Comparison of ENCODE assay signal across 11 cellular contexts in the genomic region with DNA sequence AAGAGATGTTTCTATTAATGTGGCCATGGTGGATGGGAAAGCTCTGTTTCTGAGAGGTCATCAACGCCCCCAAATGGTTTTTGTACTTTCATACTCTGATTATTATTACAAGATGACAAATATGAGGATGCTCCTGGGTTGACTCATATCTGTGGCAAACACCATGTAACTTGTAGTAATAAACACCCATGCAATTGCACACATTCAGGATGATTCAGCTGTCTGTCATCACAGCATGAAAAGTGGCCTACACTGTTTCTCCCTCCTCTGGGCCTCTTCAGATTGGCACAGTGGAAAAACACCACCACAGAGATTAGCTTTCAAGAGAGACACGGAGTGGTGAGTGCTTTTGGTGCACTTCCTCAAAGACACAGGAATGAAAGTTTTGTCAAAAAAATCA.
A peak's percentile ranks its signal among the peaks of the same experiment; 100 is the strongest.
DNase-seq lines count a peak whose midpoint lies in the region; ATAC-seq and TF ChIP-seq lines count a peak whose summit lies in the region.
"Had no signal": no experiment of that assay in that cellular context is flagged by ENCODE, and none has a peak within 500 bp of the region (broad histone marks: within the 10 kb centered on the region; RNA-seq: fewer than 3 reads in every experiment).

No MANE protein-coding gene starts in this region.

- CTCF ChIA-PET in activated CD8-positive, alpha-beta T cell treated with anti-CD3 and anti-CD28 coated beads for 36 hours (lab: Charles Lee): interaction anchor here (1.9 kb wide), 1 partner anchor 11 kb away, joined by 6 read pairs; no protein-coding TSS in a partner anchor
- CTCF ChIA-PET in activated CD8-positive, alpha-beta T cell treated with anti-CD3 and anti-CD28 coated beads, Interleukin-2, amount 10 ng/mL, durations not matched to agents 7 days and 5 days (lab: Charles Lee): interaction anchor here (1.4 kb wide), 1 partner anchor 95 kb away, joined by 3 read pairs; no protein-coding TSS in a partner anchor
- CTCF ChIA-PET in HEK293T (lab: Yijun Ruan, JAX): no interaction called here

- peak; percentile 39 for DNase-seq in activated CD8-positive, alpha-beta T cell treated with anti-CD3 and anti-CD28 coated beads for 36 hours
- no peak for DNase-seq in activated CD8-positive, alpha-beta T cell treated with anti-CD3 and anti-CD28 coated beads, Interleukin-2, amount 10 ng/mL, durations not matched to agents 7 days and 5 days
- DNase-seq in HT-29 (ENCODE audit: low spot score): peak; percentile 25
- DNase-seq in astrocyte of the spinal cord (ENCODE audit: low read depth, low spot score): peak; percentile 95
- peak; percentile 46 for DNase-seq in stimulated activated CD4-positive, alpha-beta T cell treated with anti-CD3 and anti-CD28 coated beads, Interleukin-1b, Interleukin-23, amount 100 ng/mL, for 48 hours
- no peak for DNase-seq in stimulated activated naive CD4-positive, alpha-beta T cell treated with Interleukin-2 at 50 U/mL for 16 hours (lab: John Stamatoyannopoulos, UW)
- no peak for DNase-seq in HEK293T (ENCODE audit: extremely low spot score)
- no peak for DNase-seq in NCI-H2081 treated with DMSO at 0.1 percent for 48 hours (lab: John Stamatoyannopoulos, UW)
- DNase-seq: CD8-positive, alpha-beta memory T cell had no signal

- H3K4me3 ChIP-seq in astrocyte of the spinal cord (ENCODE audit: low read depth, low read length): no peak overlapping the region
- H3K4me3 ChIP-seq: cardiac muscle cell had no signal

- in situ Hi-C loops in astrocyte of the spinal cord (cut with HindIII; ENCODE audit: low sequenced_read_pairs): no loop called here

- no peaks in the 10 kb centered on the region for H3K36me3 Mint-ChIP-seq in activated CD8-positive, alpha-beta T cell treated with anti-CD3 and anti-CD28 coated beads for 36 hours (ENCODE audit: low read depth)
- no peaks in the 10 kb centered on the region for H3K36me3 Mint-ChIP-seq in activated CD8-positive, alpha-beta T cell treated with anti-CD3 and anti-CD28 coated beads, Interleukin-2, amount 10 ng/mL, durations not matched to agents 7 days and 5 days (ENCODE audit: low read depth)
- H3K36me3 Mint-ChIP-seq: CD8-positive, alpha-beta memory T cell; IgD-negative memory B cell had no signal

- no peak overlapping the region for H3K27ac Mint-ChIP-seq in activated CD8-positive, alpha-beta T cell treated with anti-CD3 and anti-CD28 coated beads for 36 hours
- H3K27ac Mint-ChIP-seq in activated CD8-positive, alpha-beta T cell treated with anti-CD3 and anti-CD28 coated beads, Interleukin-2, amount 10 ng/mL, durations not matched to agents 7 days and 5 days: no peak overlapping the region
- H3K27ac Mint-ChIP-seq: CD8-positive, alpha-beta memory T cell; IgD-negative memory B cell had no signal

- peak; percentile 94 for ATAC-seq in activated CD8-positive, alpha-beta T cell treated with anti-CD3 and anti-CD28 coated beads for 36 hours
- ATAC-seq in activated CD8-positive, alpha-beta T cell treated with anti-CD3 and anti-CD28 coated beads, Interleukin-2, amount 10 ng/mL, durations not matched to agents 7 days and 5 days: no peak

- no peaks in the 10 kb centered on the region for H3K27me3 Mint-ChIP-seq in activated CD8-positive, alpha-beta T cell treated with anti-CD3 and anti-CD28 coated beads for 36 hours
- no peaks in the 10 kb centered on the region for H3K27me3 Mint-ChIP-seq in activated CD8-positive, alpha-beta T cell treated with anti-CD3 and anti-CD28 coated beads, Interleukin-2, amount 10 ng/mL, durations not matched to agents 7 days and 5 days (ENCODE audit: low read depth)
- H3K27me3 Mint-ChIP-seq: CD8-positive, alpha-beta memory T cell had no signal

- intact Hi-C loops in activated CD8-positive, alpha-beta T cell treated with anti-CD3 and anti-CD28 coated beads for 36 hours (cut with micrococcal nuclease): no loop called here

- TF ChIP-seq CTCF in activated CD8-positive, alpha-beta T cell treated with anti-CD3 and anti-CD28 coated beads for 36 hours (IDR thresholded peaks at IDR 0.05): no peak
- TF ChIP-seq CTCF in astrocyte of the spinal cord (IDR thresholded peaks at IDR 0.05; ENCODE audit: low read depth, low read length): no peak

- POLR2A ChIA-PET in activated CD8-positive, alpha-beta T cell treated with anti-CD3 and anti-CD28 coated beads for 36 hours (lab: Charles Lee): no interaction called here
- POLR2A ChIA-PET in activated CD8-positive, alpha-beta T cell treated with anti-CD3 and anti-CD28 coated beads, Interleukin-2, amount 10 ng/mL, durations not matched to agents 7 days and 5 days (lab: Charles Lee): no interaction called here
- POLR2A ChIA-PET in HEK293T (lab: Yijun Ruan, JAX): no interaction called here

- no peak overlapping the region for H3K4me3 Mint-ChIP-seq in activated CD8-positive, alpha-beta T cell treated with anti-CD3 and anti-CD28 coated beads for 36 hours
- H3K4me3 Mint-ChIP-seq in activated CD8-positive, alpha-beta T cell treated with anti-CD3 and anti-CD28 coated beads, Interleukin-2, amount 10 ng/mL, durations not matched to agents 7 days and 5 days: no peak overlapping the region
- H3K4me3 Mint-ChIP-seq: CD8-positive, alpha-beta memory T cell; IgD-negative memory B cell had no signal

- H3K4me1 Mint-ChIP-seq in activated CD8-positive, alpha-beta T cell treated with anti-CD3 and anti-CD28 coated beads for 36 hours (ENCODE audit: low read depth): peaks cover 4% of the 10 kb centered on the region
- no peaks in the 10 kb centered on the region for H3K4me1 Mint-ChIP-seq in activated CD8-positive, alpha-beta T cell treated with anti-CD3 and anti-CD28 coated beads, Interleukin-2, amount 10 ng/mL, durations not matched to agents 7 days and 5 days (ENCODE audit: low read depth)
- H3K4me1 Mint-ChIP-seq: CD8-positive, alpha-beta memory T cell had no signal

- H3K9me3 Mint-ChIP-seq in activated CD8-positive, alpha-beta T cell treated with anti-CD3 and anti-CD28 coated beads for 36 hours: peaks cover 4% of the 10 kb centered on the region
- H3K9me3 Mint-ChIP-seq in activated CD8-positive, alpha-beta T cell treated with anti-CD3 and anti-CD28 coated beads, Interleukin-2, amount 10 ng/mL, durations not matched to agents 7 days and 5 days (ENCODE audit: insufficient read depth): no peaks in the 10 kb centered on the region

TF ChIP-seq in HEK293T, 16 proteins besides CTCF, POLR2A, EP300 and RAD21:
- no peak for TF ChIP-seq L3MBTL2 (conservative IDR thresholded peaks at IDR 0.05)
- TF ChIP-seq HDGF (IDR thresholded peaks at IDR 0.05; ENCODE audit: borderline replicate concordance): no peak
- no peak for TF ChIP-seq FOXK2 (IDR thresholded peaks at IDR 0.05)
- TF ChIP-seq LEF1 (IDR thresholded peaks at IDR 0.05; ENCODE audit: borderline replicate concordance): no peak
- TF ChIP-seq TARDBP (IDR thresholded peaks at IDR 0.05): no peak
- TF ChIP-seq SP1 (IDR thresholded peaks at IDR 0.05): no peak
- no peak for TF ChIP-seq FOXA1 (IDR thresholded peaks at IDR 0.05)
- TF ChIP-seq ZNF384 (IDR thresholded peaks at IDR 0.05): no peak
- TF ChIP-seq FOXM1 (IDR thresholded peaks at IDR 0.05; ENCODE audit: borderline replicate concordance): no peak
- TF ChIP-seq BHLHE40 (IDR thresholded peaks at IDR 0.05; ENCODE audit: borderline replicate concordance): no peak
- no peak for TF ChIP-seq ELF4 (IDR thresholded peaks at IDR 0.05)
- TF ChIP-seq, protein P1, sequence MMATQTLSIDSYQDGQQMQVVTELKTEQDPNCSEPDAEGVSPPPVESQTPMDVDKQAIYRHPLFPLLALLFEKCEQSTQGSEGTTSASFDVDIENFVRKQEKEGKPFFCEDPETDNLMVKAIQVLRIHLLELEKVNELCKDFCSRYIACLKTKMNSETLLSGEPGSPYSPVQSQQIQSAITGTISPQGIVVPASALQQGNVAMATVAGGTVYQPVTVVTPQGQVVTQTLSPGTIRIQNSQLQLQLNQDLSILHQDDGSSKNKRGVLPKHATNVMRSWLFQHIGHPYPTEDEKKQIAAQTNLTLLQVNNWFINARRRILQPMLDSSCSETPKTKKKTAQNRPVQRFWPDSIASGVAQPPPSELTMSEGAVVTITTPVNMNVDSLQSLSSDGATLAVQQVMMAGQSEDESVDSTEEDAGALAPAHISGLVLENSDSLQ (IDR thresholded peaks at IDR 0.05): no peak
- no peak for TF ChIP-seq NFRKB (IDR thresholded peaks at IDR 0.05)

Comparison
In these comparisons a context has a peak if more than half of its experiments do, and no peak if none do; other contexts are left out.
1. DNase-seq: peak in activated CD8-positive, alpha-beta T cell treated with anti-CD3 and anti-CD28 coated beads for 36 hours (single experiment), HT-29 (single experiment), astrocyte of the spinal cord (single experiment) and stimulated activated CD4-positive, alpha-beta T cell treated with anti-CD3 and anti-CD28 coated beads, Interleukin-1b, Interleukin-23, amount 100 ng/mL, for 48 hours (single experiment); none in activated CD8-positive, alpha-beta T cell treated with anti-CD3 and anti-CD28 coated beads, Interleukin-2, amount 10 ng/mL, durations not matched to agents 7 days and 5 days (single experiment), stimulated activated naive CD4-positive, alpha-beta T cell treated with Interleukin-2 at 50 U/mL for 16 hours (single experiment), HEK293T (single experiment) and NCI-H2081 treated with DMSO at 0.1 percent for 48 hours (single experiment).